Comparison of ENCODE assay signal across 10 cellular contexts in the genomic region with DNA sequence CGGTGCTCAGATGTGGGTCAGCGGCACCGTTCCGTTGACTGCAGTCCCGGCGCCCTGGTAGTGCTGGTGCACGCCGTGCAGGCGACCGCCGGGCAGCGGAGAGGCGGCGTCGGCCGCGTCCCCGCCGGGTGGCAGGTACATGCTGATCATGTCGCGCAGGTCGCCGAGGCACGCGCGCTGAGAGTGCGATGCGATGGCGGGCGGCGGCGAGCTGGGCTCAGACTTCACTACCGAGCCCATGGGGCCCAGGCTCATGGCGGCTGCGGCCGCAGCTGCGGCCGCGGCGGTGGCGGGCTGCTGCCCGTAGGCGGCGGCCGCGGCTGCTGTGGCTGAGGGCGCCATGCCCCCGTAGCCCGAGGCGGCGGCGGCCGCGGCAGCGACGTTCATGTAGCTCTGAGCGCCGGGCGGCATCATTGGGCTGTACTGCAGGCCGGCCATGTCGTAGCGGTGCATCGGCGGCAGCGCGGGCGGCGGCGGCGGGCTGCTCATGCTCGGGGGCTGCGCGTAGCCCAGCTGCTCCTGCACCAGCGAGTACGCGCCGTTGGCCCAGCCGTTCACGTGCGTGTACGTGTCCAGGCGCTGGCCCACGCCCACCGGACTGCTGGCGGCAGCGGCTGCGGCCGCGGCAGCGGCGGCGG. TPM values are rescaled to one million over a fixed set of nuclear protein-coding genes. Genes with fewer than 3 reads are reported as not detected.
A peak's percentile ranks its signal among the peaks of the same experiment; 100 is the strongest.
DNase-seq lines count a peak whose midpoint lies in the region; ATAC-seq and TF ChIP-seq lines count a peak whose summit lies in the region.
"Had no signal": no experiment of that assay in that cellular context is flagged by ENCODE, and none has a peak within 500 bp of the region (broad histone marks: within the 10 kb centered on the region; RNA-seq: fewer than 3 reads in every experiment).

No MANE protein-coding gene starts in this region.

- peaks cover 67% of the 10 kb centered on the region for H3K27me3 ChIP-seq in BE2C
- H3K27me3 ChIP-seq in foreskin keratinocyte, result peaks cover 80% of the 10 kb centered on the region

- H3K9me3 Mint-ChIP-seq in activated CD8-positive, alpha-beta memory T cell treated with anti-CD3 and anti-CD28 coated beads, Interleukin-2, amount 10 ng/mL, durations not matched to agents 7 days and 5 days (ENCODE audit: low read depth), result no peaks in the 10 kb centered on the region

- H3K36me3 ChIP-seq in BE2C, result no peaks in the 10 kb centered on the region

- TF ChIP-seq CTCF in BE2C (IDR thresholded peaks at IDR 0.05; ENCODE audit: low read depth, low read length), result no peak
- TF ChIP-seq CTCF in foreskin keratinocyte (conservative IDR thresholded peaks at IDR 0.05), result no peak
- TF ChIP-seq CTCF in omental fat pad (IDR thresholded peaks at IDR 0.05), result no peak

- H3K4me3 ChIP-seq in BE2C (ENCODE audit: low read depth, low read length), result no peak overlapping the region

- ATAC-seq in foreskin keratinocyte, result peak; percentile 20
- peak; percentile 46 for ATAC-seq in omental fat pad (ENCODE audit: low FRiP score)
- ATAC-seq in GM18868 (IDR thresholded peaks at IDR 0.05; ENCODE audit: unreplicated experiment), result no peak
- no peak for ATAC-seq in activated CD8-positive, alpha-beta memory T cell treated with anti-CD3 and anti-CD28 coated beads, Interleukin-2, amount 10 ng/mL, durations not matched to agents 7 days and 5 days

- peaks cover 3% of the 10 kb centered on the region for H3K36me3 Mint-ChIP-seq in activated CD8-positive, alpha-beta memory T cell treated with anti-CD3 and anti-CD28 coated beads, Interleukin-2, amount 10 ng/mL, durations not matched to agents 7 days and 5 days

- DNase-seq in BE2C, result peak; percentile 50
- DNase-seq in NCI-H748 treated with DMSO at 0.1 percent for 48 hours (lab: John Stamatoyannopoulos, UW), result peak; percentile 34
- DNase-seq in foreskin keratinocyte, result no peak
- DNase-seq in omental fat pad (ENCODE audit: low spot score), result no peak
- DNase-seq in hepatic stellate cell (ENCODE audit: low spot score), result no peak
- DNase-seq in activated CD8-positive, alpha-beta memory T cell treated with anti-CD3 and anti-CD28 coated beads, Interleukin-2, amount 10 ng/mL, durations not matched to agents 7 days and 5 days, result no peak
- DNase-seq in NCI-H2107 (lab: John Stamatoyannopoulos, UW), result no peak
- DNase-seq: activated T-cell treated with anti-CD3 and anti-CD28 coated beads for 4 hours had no signal

- CTCF ChIA-PET in activated CD8-positive, alpha-beta memory T cell treated with anti-CD3 and anti-CD28 coated beads, Interleukin-2, amount 10 ng/mL, durations not matched to agents 7 days and 5 days (lab: Charles Lee), result no interaction called here

- peaks cover 60% of the 10 kb centered on the region for H3K27me3 Mint-ChIP-seq in activated CD8-positive, alpha-beta memory T cell treated with anti-CD3 and anti-CD28 coated beads, Interleukin-2, amount 10 ng/mL, durations not matched to agents 7 days and 5 days

- H3K27ac ChIP-seq in foreskin keratinocyte, result no peak overlapping the region

- H3K4me1 Mint-ChIP-seq in activated CD8-positive, alpha-beta memory T cell treated with anti-CD3 and anti-CD28 coated beads, Interleukin-2, amount 10 ng/mL, durations not matched to agents 7 days and 5 days, result no peaks in the 10 kb centered on the region

- no peaks in the 10 kb centered on the region for H3K9me3 ChIP-seq in BE2C

- H3K4me1 ChIP-seq in BE2C (no peaks in the 10 kb centered on the region), foreskin keratinocyte (no peaks in the 10 kb centered on the region)

- H3K27ac Mint-ChIP-seq in activated CD8-positive, alpha-beta memory T cell treated with anti-CD3 and anti-CD28 coated beads, Interleukin-2, amount 10 ng/mL, durations not matched to agents 7 days and 5 days, result no peak overlapping the region

- H3K4me3 Mint-ChIP-seq in activated CD8-positive, alpha-beta memory T cell treated with anti-CD3 and anti-CD28 coated beads, Interleukin-2, amount 10 ng/mL, durations not matched to agents 7 days and 5 days, result no peak overlapping the region

RNA-seq across cellular contexts. Expression of a gene that starts 1.0 kb away (rescaled TPM):
- polyA plus RNA-seq in BE2C (2012; ENCODE audit: insufficient read depth, insufficient read length, low read depth), result not detected
- total RNA-seq in foreskin keratinocyte (not detected in 2 replicates), omental fat pad (not detected)
- not detected in 2 replicates for polyA plus RNA-seq in foreskin keratinocyte
- not detected for total RNA-seq in activated CD8-positive, alpha-beta memory T cell treated with anti-CD3 and anti-CD28 coated beads, Interleukin-2, amount 10 ng/mL, durations not matched to agents 7 days and 5 days
- total RNA-seq: fibroblast of villous mesenchyme had no signal

Comparison
In these comparisons a context has a peak if more than half of its experiments do, and no peak if none do; other contexts are left out.
1. DNase-seq: peak in BE2C (single experiment) and NCI-H748 treated with DMSO at 0.1 percent for 48 hours (single experiment); none in foreskin keratinocyte (0 of 2), omental fat pad (single experiment), hepatic stellate cell (single experiment), activated CD8-positive, alpha-beta memory T cell treated with anti-CD3 and anti-CD28 coated beads, Interleukin-2, amount 10 ng/mL, durations not matched to agents 7 days and 5 days (single experiment) and NCI-H2107 (single experiment).
2. ATAC-seq: peak in foreskin keratinocyte (single experiment) and omental fat pad (single experiment); none in GM18868 (single experiment) and activated CD8-positive, alpha-beta memory T cell treated with anti-CD3 and anti-CD28 coated beads, Interleukin-2, amount 10 ng/mL, durations not matched to agents 7 days and 5 days (single experiment).